ENCODE assay signal across 1 cellular context in genomic region chr2:126990605-126991532, GRCh38.
TF ChIP-seq lines count a peak whose summit lies in the region.

No MANE protein-coding gene starts in this region.

TF ChIP-seq in A549, 52 proteins besides CTCF, POLR2A, EP300 and RAD21 (continued from another document):
- no peak for TF ChIP-seq HMGXB4 (CRISPR knock-in tag; IDR thresholded peaks at IDR 0.05; ENCODE audit: borderline replicate concordance)
- TF ChIP-seq CBX2 (IDR thresholded peaks at IDR 0.05; ENCODE audit: borderline replicate concordance, low read depth), result no peak
- TF ChIP-seq HOXB13 (CRISPR knock-in tag; IDR thresholded peaks at IDR 0.05; ENCODE audit: low read depth), result no peak
- no peak for TF ChIP-seq USF2 (IDR thresholded peaks at IDR 0.05)
- no peak for TF ChIP-seq RFX5 (IDR thresholded peaks at IDR 0.05)
- no peak for TF ChIP-seq HEYL (CRISPR knock-in tag; IDR thresholded peaks at IDR 0.05)
- no peak for TF ChIP-seq NPAS2 (CRISPR knock-in tag; IDR thresholded peaks at IDR 0.05; ENCODE audit: borderline replicate concordance)
- TF ChIP-seq ZC3H11A (IDR thresholded peaks at IDR 0.05), result no peak
- TF ChIP-seq TP53 (CRISPR knock-in tag; IDR thresholded peaks at IDR 0.05), result no peak
- TF ChIP-seq RARB (CRISPR knock-in tag; IDR thresholded peaks at IDR 0.05), result no peak
